1 cellular context compared by ENCODE assay signal in genomic region chr10:50316695-50317648, GRCh38.
TF ChIP-seq lines count a peak whose summit lies in the region.

No MANE protein-coding gene starts in this region.

TF ChIP-seq in K562, 482 proteins besides CTCF, POLR2A, EP300 and RAD21 (continued from another document):
- peak; percentile 96 for TF ChIP-seq ZNF592 (IDR thresholded peaks at IDR 0.05)
TF ChIP-seq in K562: peak in this region for 44.
